9 cellular contexts compared by ENCODE assay signal in genomic region chr2:150484461-150484931, GRCh38. TPM values are rescaled to one million over a fixed set of nuclear protein-coding genes. Genes with fewer than 3 reads are reported as not detected.
DNase-seq lines count a peak whose midpoint lies in the region; ATAC-seq, FAIRE-seq and TF ChIP-seq lines count a peak whose summit lies in the region.
"Had no signal": no experiment of that assay in that cellular context is flagged by ENCODE, and none has a peak within 500 bp of the region (broad histone marks: within the 10 kb centered on the region; RNA-seq: fewer than 3 reads in every experiment).

No MANE protein-coding gene starts in this region.

- H3K27ac ChIP-seq in HCT116 (ENCODE audit: low read depth, low read length) (peak overlapping the region; percentile 77; the same call in 1 of the 2 replicates), astrocyte (ENCODE audit: low read depth, low read length) (peak overlapping the region; percentile 98), iPS-20b (ENCODE audit: low read length) (no peak overlapping the region), skeletal muscle tissue (ENCODE audit: low read depth, low read length) (peak overlapping the region; percentile 94)

- DNase-seq in HCT116 (ENCODE audit: low read depth, low spot score): no peak
- no peak for DNase-seq in astrocyte (ENCODE audit: low read depth)
- DNase-seq in NCI-H187 (lab: John Stamatoyannopoulos, UW): no peak

- BruUV-seq in HCT116 (replicated peaks; lab: Mats Ljungman, UMichigan): no TSS peak

- H3K4me3 ChIP-seq in HCT116 (replicated peaks in 1 of 2; ENCODE audit: low read depth in 1 of 2, low read length in 2 of 2) (peak overlapping the region in 1 of 2 experiments; percentile 83; a peak in 1 of 4 replicates), astrocyte (ENCODE audit: insufficient read depth, low read depth, low read length) (peak overlapping the region; percentile 100), iPS-20b (ENCODE audit: low read length) (peak overlapping the region; percentile 98), skeletal muscle tissue (ENCODE audit: low read length in 3 of 3) (peak overlapping the region; percentile 82 to 86 (median 84))

- intact Hi-C loops in HCT116 (cut with micrococcal nuclease): loop anchor here (10.0 kb wide), 1 partner anchor 490 kb away; no protein-coding TSS in a partner anchor

- H2AFZ ChIP-seq in HCT116 (ENCODE audit: low read depth, low read length, poor library complexity, severe bottlenecking) (no peak overlapping the region), astrocyte (ENCODE audit: low read depth, low read length) (no peak overlapping the region)

- H3K9me3 ChIP-seq in HCT116 (ENCODE audit: control insufficient read depth in 1 of 2, insufficient read depth in 1 of 2, low read depth in 1 of 2, low read length in 2 of 2) (no peaks in the 10 kb centered on the region), astrocyte (ENCODE audit: insufficient read depth, low read depth, low read length) (no peaks in the 10 kb centered on the region), iPS-20b (ENCODE audit: insufficient read depth, low read depth, low read length) (no peaks in the 10 kb centered on the region), skeletal muscle tissue (ENCODE audit: control insufficient read depth in 3 of 3, low read length in 3 of 3) (no peaks in the 10 kb centered on the region)

- no peak for TF ChIP-seq RAD21 in HCT116 (IDR thresholded peaks at IDR 0.05; ENCODE audit: low read depth)

- H3K4me1 ChIP-seq in HCT116 (ENCODE audit: control insufficient read depth in 1 of 2, insufficient read depth in 2 of 2, low read length in 2 of 2) (peaks cover 15 to 62% of the 10 kb centered on the region in 2 experiments), astrocyte (ENCODE audit: insufficient read depth, low read length) (peaks cover 45% of the 10 kb centered on the region), iPS-20b (ENCODE audit: insufficient read depth, low read length) (peaks cover 41% of the 10 kb centered on the region), skeletal muscle tissue (ENCODE audit: control insufficient read depth in 3 of 3, insufficient read depth in 3 of 3, low read length in 3 of 3) (peaks cover 25 to 26% (median 25%) of the 10 kb centered on the region in 3 donors)

- no peak for TF ChIP-seq POLR2A in HCT116 (IDR thresholded peaks at IDR 0.05; ENCODE audit: borderline replicate concordance, extremely low read depth, insufficient read depth, insufficient read length)

- no peaks in the 10 kb centered on the region for H3K27me3 Mint-ChIP-seq in astrocyte (ENCODE audit: low read depth, unreplicated experiment)

- H3K36me3 Mint-ChIP-seq in astrocyte (ENCODE audit: low read depth, unreplicated experiment): peaks cover 9% of the 10 kb centered on the region

- no peak for FAIRE-seq in astrocyte (lab: Jason Lieb, UNC)
- FAIRE-seq: GM18507 had no signal

- RAD21 ChIA-PET in HCT116 (lab: Charles Lee; ENCODE audit: low non-redundant PET in 1 of 2, low total read pairs in 2 of 2, uncharacterized antibody in 2 of 2, unreplicated experiment in 2 of 2): no interaction called here

- TF ChIP-seq CTCF in HCT116 (IDR thresholded peaks at IDR 0.05 in 2 of 3, conservative IDR thresholded peaks at IDR 0.05 in 1 of 3; ENCODE audit: borderline replicate concordance in 1 of 3, insufficient read depth in 1 of 3, low read depth in 2 of 3, low read length in 2 of 3): no peak
- no peak for TF ChIP-seq CTCF in astrocyte (IDR thresholded peaks at IDR 0.05; ENCODE audit: insufficient read depth, low read depth, low read length)

- H3K9ac ChIP-seq in HCT116 (ENCODE audit: low read length): peak overlapping the region; percentile 94; the same call in 1 of the 2 replicates
- peak overlapping the region; percentile 100 for H3K9ac ChIP-seq in astrocyte (ENCODE audit: low read length)
- peak overlapping the region; percentile 94; the same call in 1 of the 2 replicates for H3K9ac ChIP-seq in iPS-20b (ENCODE audit: low read depth, low read length)
- H3K9ac ChIP-seq in skeletal muscle tissue (ENCODE audit: low read depth in 1 of 3, low read length in 3 of 3): peak overlapping the region; percentile 82 to 92 (median 86)

- H3K27me3 ChIP-seq in HCT116 (ENCODE audit: insufficient read depth, low read length) (no peaks in the 10 kb centered on the region), astrocyte (ENCODE audit: insufficient read depth, low read length) (no peaks in the 10 kb centered on the region), iPS-20b (ENCODE audit: insufficient read depth, low read length) (peaks cover 6% of the 10 kb centered on the region; the same call in 1 of the 2 replicates), skeletal muscle tissue (ENCODE audit: control insufficient read depth in 3 of 3, insufficient read depth in 3 of 3, low read length in 3 of 3) (no peaks in the 10 kb centered on the region)

- POLR2A ChIA-PET in HCT116 (lab: Charles Lee): no interaction called here

- no peaks in the 10 kb centered on the region for H3K9me3 Mint-ChIP-seq in astrocyte (ENCODE audit: unreplicated experiment)

- peak overlapping the region; percentile 95 for H3K4me3 Mint-ChIP-seq in astrocyte (ENCODE audit: unreplicated experiment)

- peak overlapping the region; percentile 100 for H3K27ac Mint-ChIP-seq in astrocyte (ENCODE audit: unreplicated experiment)

- peaks cover 6% of the 10 kb centered on the region; the same call in 1 of the 2 replicates for H4K20me1 ChIP-seq in HCT116 (ENCODE audit: insufficient read depth)
- H4K20me1 ChIP-seq in astrocyte (ENCODE audit: insufficient read depth, low read length): peaks cover 66% of the 10 kb centered on the region

- H3K36me3 ChIP-seq in HCT116 (ENCODE audit: control insufficient read depth in 1 of 2, insufficient read depth in 2 of 2, low read length in 2 of 2) (peaks cover 0 to 3% of the 10 kb centered on the region in 2 experiments; a peak in 2 of 4 replicates), astrocyte (ENCODE audit: insufficient read depth, low read length) (peaks cover 12% of the 10 kb centered on the region), iPS-20b (ENCODE audit: insufficient read depth, low read depth, low read length) (peaks cover 48% of the 10 kb centered on the region), skeletal muscle tissue (ENCODE audit: control insufficient read depth in 3 of 3, insufficient read depth in 3 of 3, low read length in 3 of 3) (no peaks in the 10 kb centered on the region)

- H3K4me2 ChIP-seq in HCT116 (ENCODE audit: low read length) (peak overlapping the region; percentile 93), astrocyte (ENCODE audit: low read length) (peak overlapping the region; percentile 90)

- peaks cover 44% of the 10 kb centered on the region for H3K4me1 Mint-ChIP-seq in astrocyte (ENCODE audit: low read depth, unreplicated experiment)

- no peaks in the 10 kb centered on the region for H3K9me2 ChIP-seq in HCT116 (ENCODE audit: insufficient read depth)

- CTCF ChIA-PET in HCT116 (lab: Charles Lee): no interaction called here

- ATAC-seq in HCT116 (no peak), GM18870 (IDR thresholded peaks at IDR 0.05; ENCODE audit: unreplicated experiment) (no peak), HG03457 (IDR thresholded peaks at IDR 0.05; ENCODE audit: unreplicated experiment) (no peak), GM18868 (IDR thresholded peaks at IDR 0.05; ENCODE audit: unreplicated experiment) (no peak)

- H3K79me2 ChIP-seq in HCT116 (ENCODE audit: insufficient read depth, low read length) (peaks cover 80% of the 10 kb centered on the region), astrocyte (ENCODE audit: insufficient read depth, low read length) (peaks cover 76% of the 10 kb centered on the region)

TF ChIP-seq in HCT116, 20 proteins besides CTCF, POLR2A, EP300 and RAD21:
- TF ChIP-seq SP1 (IDR thresholded peaks at IDR 0.05; ENCODE audit: low read depth) (no peak), TCF7L2 (IDR thresholded peaks at IDR 0.05; ENCODE audit: borderline replicate concordance, extremely low read depth, insufficient read depth, insufficient read length) (no peak), EGR1 (IDR thresholded peaks at IDR 0.05; ENCODE audit: low read depth) (no peak)
TF ChIP-seq in HCT116: peak in this region for 0.

RNA-seq across cellular contexts. Expression of gene RND3, which starts 3.0 kb away (rescaled TPM):
- total RNA-seq in HCT116 (2021; ENCODE audit: unreplicated experiment) (15.0 TPM), astrocyte (92.0 and 117 TPM in 2 replicates), skeletal muscle tissue (44.4 TPM)
- 14.6 and 17.8 TPM in 2 replicates for polyA plus RNA-seq in HCT116 (2012)
